8 cellular contexts compared by ENCODE assay signal in genomic region chr11:6611092-6612007, GRCh38. TPM values are rescaled to one million over a fixed set of nuclear protein-coding genes. Genes with fewer than 3 reads are reported as not detected.
DNase-seq lines count a peak whose midpoint lies in the region; ATAC-seq and TF ChIP-seq lines count a peak whose summit lies in the region.

No MANE protein-coding gene starts in this region.

- H3K27ac ChIP-seq in SJSA1 (peak overlapping the region; percentile 73), cingulate gyrus (ENCODE audit: low read depth, low read length) (peak overlapping the region; percentile 87), thoracic aorta (peak overlapping the region; percentile 99 to 100)

- DNase-seq in NCI-H82 (lab: John Stamatoyannopoulos, UW) = peak; percentile 16
- no peak for DNase-seq in NCI-H82 treated with DMSO at 0.1 percent for 48 hours (lab: John Stamatoyannopoulos, UW; ENCODE audit: unreplicated experiment)
- peak in 1 of 2 experiments; percentile 11 for DNase-seq in SJSA1 (ENCODE audit: low read depth in 1 of 2, low spot score in 2 of 2)
- peak in 1 of 2 donors; percentile 92 for DNase-seq in lower leg skin (ENCODE audit: low spot score in 2 of 2)
- DNase-seq in thoracic aorta (ENCODE audit: low spot score) = no peak
- DNase-seq in NCI-H1436 treated with DMSO at 0.1 percent for 48 hours (lab: John Stamatoyannopoulos, UW) = no peak

- peak; percentile 17 for ATAC-seq in HG02885 (IDR thresholded peaks at IDR 0.05; ENCODE audit: poor library complexity, unreplicated experiment)
- peak; percentile 0 for ATAC-seq in thoracic aorta (ENCODE audit: insufficient number of reproducible peaks, low FRiP score, low read depth)

- WGBS in lower leg skin, 2 donors = 10 to 12% methylated on average over 34 to 42 of the region's 45 CpGs

- peaks cover 52% of the 10 kb centered on the region for H3K36me3 ChIP-seq in SJSA1
- peaks cover 45% of the 10 kb centered on the region for H3K36me3 ChIP-seq in thoracic aorta

- H3K9me3 ChIP-seq in SJSA1 (replicated peaks) = no peaks in the 10 kb centered on the region
- no peaks in the 10 kb centered on the region for H3K9me3 ChIP-seq in thoracic aorta

- peaks cover 50% of the 10 kb centered on the region for H3K4me1 ChIP-seq in SJSA1 (replicated peaks)
- H3K4me1 ChIP-seq in thoracic aorta (ENCODE audit: control insufficient read depth in 1 of 2, low read depth in 2 of 2) = peaks cover 49 to 57% of the 10 kb centered on the region in 2 donors

- no peak for TF ChIP-seq POLR2A in lower leg skin (IDR thresholded peaks at IDR 0.05)

- intact Hi-C loops in lower leg skin (cut with DNase I; ENCODE audit: low total_unique reads) = no loop called here

- H3K4me3 ChIP-seq in SJSA1 (peak overlapping the region; percentile 71), lower leg skin (ENCODE audit: low read depth, poor library complexity, severe bottlenecking) (peak overlapping the region; percentile 67), thoracic aorta (peak overlapping the region; percentile 84)

- H3K27me3 ChIP-seq in SJSA1 (replicated peaks) (no peaks in the 10 kb centered on the region), thoracic aorta (replicated peaks; ENCODE audit: insufficient read depth) (no peaks in the 10 kb centered on the region)

- no peak for TF ChIP-seq CTCF in lower leg skin (IDR thresholded peaks at IDR 0.05)
- no peak for TF ChIP-seq CTCF in thoracic aorta (IDR thresholded peaks at IDR 0.05)

RNA-seq across cellular contexts. Expression of gene TAF10, which starts 0.7 kb away (rescaled TPM):
- total RNA-seq in SJSA1 (2014; rRNA removed; shearing (Covaris generic)) = 25.2 and 35.2 TPM in 2 replicates
- total RNA-seq in lower leg skin (100 to 1,000 TPM in 1 of 4 donors, 10 to 100 TPM in 3; 41.1 to 105 (median 61.8) TPM), thoracic aorta (10 to 100 TPM; 39.5 to 40.0 TPM)

RNA-seq across cellular contexts. Expression of gene ILK, which starts 7.8 kb away (rescaled TPM):
- 160 and 180 TPM in 2 replicates for total RNA-seq in SJSA1 (2014; rRNA removed; shearing (Covaris generic))
- 10 to 100 TPM; 68.1 to 91.0 (median 74.8) TPM for total RNA-seq in lower leg skin
- 100 to 1,000 TPM; 338 to 588 TPM for total RNA-seq in thoracic aorta

RNA-seq across cellular contexts. Expression of gene TPP1, which starts 7.9 kb away (rescaled TPM):
- total RNA-seq in SJSA1 (2014; rRNA removed; shearing (Covaris generic)) = 5.9 and 6.8 TPM in 2 replicates
- total RNA-seq in lower leg skin (10 to 100 TPM; 49.6 to 65.3 (median 57.9) TPM), thoracic aorta (10 to 100 TPM; 66.7 to 75.6 TPM)

RNA-seq across cellular contexts. Expression of gene RRP8, which starts 7.9 kb away (rescaled TPM):
- 10.2 and 12.0 TPM in 2 replicates for total RNA-seq in SJSA1 (2014; rRNA removed; shearing (Covaris generic))
- total RNA-seq in lower leg skin (10 to 100 TPM; 14.9 to 22.7 (median 18.0) TPM), thoracic aorta (10 to 100 TPM; 13.9 to 35.8 TPM)

RNA-seq across cellular contexts. Expression of gene DCHS1, which starts 44.3 kb away (rescaled TPM):
- 7.8 and 12.0 TPM in 2 replicates for total RNA-seq in SJSA1 (2014; rRNA removed; shearing (Covaris generic))
- total RNA-seq in lower leg skin (1 to 10 TPM; 4.0 to 9.0 (median 5.4) TPM), thoracic aorta (10 to 100 TPM; 62.3 to 73.5 TPM)
